ENCODE assay signal across 8 cellular contexts in the genomic region with DNA sequence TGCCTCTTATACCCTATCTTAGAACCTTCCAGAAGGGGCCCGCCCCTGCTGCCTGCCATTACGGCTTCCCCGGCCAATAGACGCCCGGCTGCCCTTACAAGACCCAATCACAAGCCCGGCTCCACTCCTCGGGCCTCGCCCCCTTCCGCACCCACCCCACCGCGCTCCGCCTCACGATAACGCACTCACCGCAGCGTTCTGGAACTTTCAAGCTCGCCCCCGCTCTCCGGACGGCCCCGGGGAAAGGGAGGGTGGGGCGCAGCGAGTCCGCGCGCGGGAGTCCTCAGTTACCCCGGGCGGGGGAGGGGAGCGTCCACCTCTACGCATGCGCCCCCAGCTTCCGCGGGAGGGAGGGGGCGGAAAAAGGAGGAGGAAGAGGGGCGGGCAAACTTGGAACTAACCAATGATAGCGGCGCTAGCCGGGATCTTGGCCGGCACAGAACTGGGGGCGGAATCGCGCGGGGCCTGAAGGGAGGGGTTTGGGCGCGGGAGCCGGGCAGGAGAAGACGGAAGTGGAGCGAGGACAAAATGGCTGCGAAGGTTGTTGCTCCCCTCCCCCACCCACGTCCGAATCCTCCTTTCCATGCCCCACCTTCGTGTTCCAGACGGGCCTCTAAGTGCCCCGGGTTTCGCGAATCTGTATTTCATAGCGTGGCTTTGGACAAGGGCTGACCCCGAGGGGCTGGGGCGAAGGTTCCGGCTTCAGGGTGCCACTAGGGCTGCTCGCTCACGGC. TPM values are rescaled to one million over a fixed set of nuclear protein-coding genes. Genes with fewer than 3 reads are reported as not detected.
DNase-seq lines count a peak whose midpoint lies in the region; ATAC-seq and TF ChIP-seq lines count a peak whose summit lies in the region.

No MANE protein-coding gene starts in this region.

- no peaks in the 10 kb centered on the region for H3K27me3 Mint-ChIP-seq in activated naive CD4-positive, alpha-beta T cell treated with anti-CD3 and anti-CD28 coated beads, Interleukin-2, amount 50 U/mL, for 24 hours

- no peak for TF ChIP-seq EP300 in suprapubic skin (IDR thresholded peaks at IDR 0.05)

- TF ChIP-seq POLR2A in NB4 (IDR thresholded peaks at IDR 0.05; ENCODE audit: extremely low read depth, insufficient read length), result peak; percentile 6
- TF ChIP-seq POLR2A in suprapubic skin (IDR thresholded peaks at IDR 0.05), result peak; percentile 10 to 25

- DNase-seq in GF-D8 (lab: John Stamatoyannopoulos, UW) (peak; percentile 100), NB4 (ENCODE audit: low read depth) (peak; percentile 100), SK-N-MC (ENCODE audit: low read depth, low spot score) (peak; percentile 93), globus pallidus (ENCODE audit: low spot score) (peak; percentile 99), nucleus accumbens (lab: John Stamatoyannopoulos, UW) (peak; percentile 88 to 100 (median 100)), suprapubic skin (ENCODE audit: low spot score in 2 of 2) (peak; percentile 100)

- peak overlapping the region; percentile 100 for H3K9ac ChIP-seq in SK-N-MC (ENCODE audit: insufficient read length)

- peak overlapping the region; percentile 99 for H3K4me3 Mint-ChIP-seq in activated naive CD4-positive, alpha-beta T cell treated with anti-CD3 and anti-CD28 coated beads, Interleukin-2, amount 50 U/mL, for 24 hours

- H3K9me3 ChIP-seq in SK-N-MC (ENCODE audit: low read depth, low read length) (no peaks in the 10 kb centered on the region), suprapubic skin (no peaks in the 10 kb centered on the region)

- H3K4me1 ChIP-seq in suprapubic skin, result peaks cover 57% of the 10 kb centered on the region

- H3K27ac ChIP-seq in SK-N-MC, result peak overlapping the region; percentile 99
- H3K27ac ChIP-seq in suprapubic skin, result peak overlapping the region; percentile 100

- peaks cover 44% of the 10 kb centered on the region for H3K36me3 Mint-ChIP-seq in activated naive CD4-positive, alpha-beta T cell treated with anti-CD3 and anti-CD28 coated beads, Interleukin-2, amount 50 U/mL, for 24 hours

- H3K36me3 ChIP-seq in SK-N-MC (ENCODE audit: insufficient read depth, low read length), result peaks cover 45% of the 10 kb centered on the region
- peaks cover 34% of the 10 kb centered on the region for H3K36me3 ChIP-seq in suprapubic skin

- no peaks in the 10 kb centered on the region for H3K9me3 Mint-ChIP-seq in activated naive CD4-positive, alpha-beta T cell treated with anti-CD3 and anti-CD28 coated beads, Interleukin-2, amount 50 U/mL, for 24 hours

- no peaks in the 10 kb centered on the region for H3K27me3 ChIP-seq in suprapubic skin

- H3K27ac Mint-ChIP-seq in activated naive CD4-positive, alpha-beta T cell treated with anti-CD3 and anti-CD28 coated beads, Interleukin-2, amount 50 U/mL, for 24 hours, result peak overlapping the region; percentile 98

- TF ChIP-seq CTCF in NB4 (IDR thresholded peaks at IDR 0.05; ENCODE audit: low read depth, low read length) (no peak), suprapubic skin (IDR thresholded peaks at IDR 0.05) (no peak)

- WGBS in suprapubic skin, result under 1% methylated on average over 48 of the region's 63 CpGs

- H3K4me1 Mint-ChIP-seq in activated naive CD4-positive, alpha-beta T cell treated with anti-CD3 and anti-CD28 coated beads, Interleukin-2, amount 50 U/mL, for 24 hours, result peaks cover 39% of the 10 kb centered on the region

- peak; percentile 84 for ATAC-seq in HG02571 (IDR thresholded peaks at IDR 0.05; ENCODE audit: unreplicated experiment)

- H3K4me3 ChIP-seq in NB4 (ENCODE audit: low read depth, low read length) (peak overlapping the region; percentile 99), SK-N-MC (peak overlapping the region; percentile 100), suprapubic skin (peak overlapping the region; percentile 65)

RNA-seq across cellular contexts. Expression of a gene that starts 0.4 kb away (rescaled TPM):
- 100 to 1,000 TPM; 212 to 708 (median 560) TPM for total RNA-seq in suprapubic skin

Comparison
In these comparisons a context has a peak if more than half of its experiments do, and no peak if none do; other contexts are left out.
1. Peak in every context shown above with its lines: DNase-seq, ATAC-seq, H3K4me3 ChIP-seq and H3K27ac ChIP-seq.